Comparison of ENCODE assay signal across 10 cellular contexts in the genomic region with DNA sequence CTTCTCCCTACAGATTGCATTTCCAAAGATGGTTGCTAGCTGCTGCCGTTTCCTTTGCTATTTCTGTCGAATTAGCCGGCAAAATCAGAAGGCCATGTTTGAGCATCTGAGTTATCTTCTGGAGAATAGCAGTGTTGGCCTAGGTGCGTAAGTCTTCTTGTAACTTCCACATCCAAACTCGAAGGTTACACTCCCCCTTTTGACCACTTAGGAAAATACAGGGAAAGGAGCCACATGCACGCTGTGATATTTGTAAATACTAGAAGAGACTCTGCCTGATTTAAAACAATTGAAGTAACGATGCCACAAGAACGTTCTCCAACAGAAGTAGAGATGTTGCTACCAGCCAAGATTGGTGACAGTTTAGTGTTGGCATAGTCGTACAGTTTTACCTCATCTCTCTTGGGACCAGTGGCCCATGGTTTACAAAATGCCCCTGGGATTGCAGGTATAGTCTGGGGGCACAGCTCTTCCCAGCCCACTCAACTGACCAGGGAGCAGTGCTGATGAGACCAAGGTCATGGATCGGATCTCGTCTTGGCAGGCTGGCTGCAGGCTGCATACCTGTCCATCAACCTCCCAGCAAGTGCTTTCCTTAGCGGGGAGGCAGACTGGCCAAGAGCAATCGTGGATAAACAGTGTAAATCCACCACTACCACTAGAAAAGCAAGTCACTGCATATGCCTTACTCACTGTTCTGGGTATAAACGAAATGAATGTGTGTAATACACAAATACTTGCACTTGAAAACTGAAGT.
DNase-seq lines count a peak whose midpoint lies in the region; ATAC-seq and TF ChIP-seq lines count a peak whose summit lies in the region.
"Had no signal": no experiment of that assay in that cellular context is flagged by ENCODE, and none has a peak within 500 bp of the region (broad histone marks: within the 10 kb centered on the region; RNA-seq: fewer than 3 reads in every experiment).

No MANE protein-coding gene starts in this region.

- DNase-seq in NCI-H510A treated with DMSO at 0.1 percent for 48 hours (lab: John Stamatoyannopoulos, UW) (peak; percentile 10), NCI-H510A (lab: John Stamatoyannopoulos, UW) (no peak), RKO (ENCODE audit: low spot score) (peak; percentile 20), fibroblast of mammary gland (ENCODE audit: low read depth) (peak; percentile 28), psoas muscle (no peak), 8988T (no peak), MG63 (no peak)
- DNase-seq in activated CD4-positive, alpha-beta T cell treated with anti-CD3 and anti-CD28 coated beads for 1 hour, result no peak

- intact Hi-C loops in psoas muscle (cut with DNase I), result loop anchor here (5.0 to 10.0 kb wide), 3 partner anchors 408 to 615 kb away; no protein-coding TSS in a partner anchor

- ATAC-seq in psoas muscle, result peak; percentile 68 to 78 (median 70)

- peak overlapping the region; percentile 18 for H3K27ac ChIP-seq in psoas muscle
- H3K27ac ChIP-seq: neutrophil, thoracic aorta had no signal

- H3K27me3 ChIP-seq in psoas muscle (ENCODE audit: insufficient read depth in 3 of 3, low read length in 2 of 3) (no peaks in the 10 kb centered on the region), MG63 (no peaks in the 10 kb centered on the region)
- H3K27me3 ChIP-seq: neutrophil had no signal

- WGBS in psoas muscle, 3 donors, result 42 to 59% (median 48%) methylated on average over 14 of the region's 14 CpGs

- peaks cover 0 to 11% of the 10 kb centered on the region in 2 donors for H3K36me3 ChIP-seq in psoas muscle (ENCODE audit: insufficient read depth in 1 of 2, low read depth in 1 of 2)
- H3K36me3 ChIP-seq in MG63, result no peaks in the 10 kb centered on the region
- H3K36me3 ChIP-seq: neutrophil, thoracic aorta had no signal

- H3K9me3 ChIP-seq in psoas muscle (no peaks in the 10 kb centered on the region), MG63 (no peaks in the 10 kb centered on the region)
- H3K9me3 ChIP-seq: neutrophil, thoracic aorta had no signal

- H3K4me3 ChIP-seq in fibroblast of mammary gland (ENCODE audit: control insufficient read depth, low read depth, low read length), result no peak overlapping the region
- H3K4me3 ChIP-seq in psoas muscle, result no peak overlapping the region
- no peak overlapping the region for H3K4me3 ChIP-seq in MG63
- H3K4me3 ChIP-seq: thoracic aorta had no signal

- H3K4me1 ChIP-seq in psoas muscle, result peaks cover 5% of the 10 kb centered on the region

- TF ChIP-seq CTCF in fibroblast of mammary gland (conservative IDR thresholded peaks at IDR 0.05; ENCODE audit: control insufficient read depth, insufficient read depth, low read depth, low read length) (peak; percentile 32), psoas muscle (IDR thresholded peaks at IDR 0.05) (peak; percentile 19)

Comparison
In these comparisons a context has a peak if more than half of its experiments do, and no peak if none do; other contexts are left out.
1. DNase-seq: peak in NCI-H510A treated with DMSO at 0.1 percent for 48 hours (single experiment), RKO (single experiment) and fibroblast of mammary gland (single experiment); none in NCI-H510A (single experiment), psoas muscle (0 of 2), activated CD4-positive, alpha-beta T cell treated with anti-CD3 and anti-CD28 coated beads for 1 hour (single experiment), 8988T (single experiment) and MG63 (single experiment).